Comparison of ENCODE assay signal across 21 cellular contexts in the genomic region with DNA sequence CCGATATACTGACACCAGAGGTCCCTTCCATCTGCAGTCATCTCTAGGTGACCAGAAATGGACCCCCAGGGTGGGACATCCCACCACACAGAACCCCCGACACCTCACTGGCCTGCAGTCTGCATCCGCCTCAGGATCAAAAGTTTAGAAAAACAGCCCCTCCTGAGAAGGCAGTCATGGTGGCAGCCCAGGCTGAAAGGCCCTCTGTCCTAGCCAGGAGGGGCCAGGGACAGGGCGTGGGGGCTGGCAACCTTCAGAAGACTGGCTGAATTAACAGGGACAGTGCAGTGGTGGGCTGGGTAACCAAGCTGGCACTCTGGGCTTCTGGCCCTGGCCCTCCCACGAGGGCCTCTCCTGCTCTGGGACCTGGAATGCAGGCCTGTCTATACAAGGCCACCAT. TPM values are rescaled to one million over a fixed set of nuclear protein-coding genes. Genes with fewer than 3 reads are reported as not detected.
"Had no signal": no experiment of that assay in that cellular context is flagged by ENCODE, and none has a peak within 500 bp of the region (broad histone marks: within the 10 kb centered on the region; RNA-seq: fewer than 3 reads in every experiment).

No MANE protein-coding gene starts in this region.

- DNase-seq: activated CD4-positive, alpha-beta T cell treated with anti-CD3 and anti-CD28 coated beads for 48 hours; activated CD4-positive, alpha-beta T cell treated with anti-CD3 and anti-CD28 coated beads, Interleukin-2, amount 50 U/mL, for 4 hours; activated CD8-positive, alpha-beta memory T cell treated with anti-CD3 and anti-CD28 coated beads, Interleukin-2, amount 50 U/mL, for 48 hours; activated CD8-positive, alpha-beta T cell treated with anti-CD3 and anti-CD28 coated beads, Interleukin-2, amount 10 ng/mL, durations not matched to agents 7 days and 5 days; activated naive CD4-positive, alpha-beta T cell treated with anti-CD3 and anti-CD28 coated beads for 36 hours; activated T-cell treated with anti-CD3 and anti-CD28 coated beads, Interleukin-2, amount 50 U/mL, for 1 hour; caudate nucleus; MM.1S; NCI-H1105 treated with DMSO at 0.1 percent for 48 hours; NCI-H1436 treated with DMSO at 0.1 percent for 48 hours; NCI-H187; NCI-H2081; NCI-H510A treated with DMSO at 0.1 percent for 48 hours; NCI-H69; Peyer's patch; SHP77 treated with DMSO at 0.1 percent for 48 hours had no signal

- H3K36me3 ChIP-seq: breast epithelium had no signal

- H3K27ac Mint-ChIP-seq: activated CD8-positive, alpha-beta T cell treated with anti-CD3 and anti-CD28 coated beads, Interleukin-2, amount 10 ng/mL, durations not matched to agents 7 days and 5 days; activated naive CD4-positive, alpha-beta T cell treated with anti-CD3 and anti-CD28 coated beads for 36 hours; activated naive CD8-positive, alpha-beta T cell; T-helper 1 cell treated with Interleukin-12 subunit alpha and Interleukin-12 subunit beta and Interleukin-4 antibody, amounts not matched to agents 30 μg/mL and 1 μg/mL, for 36 hours had no signal

- H3K9ac ChIP-seq: KMS-11 had no signal

- H3K27me3 ChIP-seq: breast epithelium, Peyer's patch had no signal

- H3K9me3 ChIP-seq: breast epithelium, Peyer's patch had no signal

- H3K27ac ChIP-seq: breast epithelium, KMS-11, Peyer's patch had no signal

- H3K4me3 Mint-ChIP-seq: activated CD8-positive, alpha-beta T cell treated with anti-CD3 and anti-CD28 coated beads, Interleukin-2, amount 10 ng/mL, durations not matched to agents 7 days and 5 days; activated naive CD4-positive, alpha-beta T cell treated with anti-CD3 and anti-CD28 coated beads for 36 hours; activated naive CD8-positive, alpha-beta T cell; T-helper 1 cell treated with Interleukin-12 subunit alpha and Interleukin-12 subunit beta and Interleukin-4 antibody, amounts not matched to agents 30 μg/mL and 1 μg/mL, for 36 hours had no signal

- H3K36me3 Mint-ChIP-seq: activated naive CD8-positive, alpha-beta T cell had no signal

- H3K9me3 Mint-ChIP-seq: activated naive CD4-positive, alpha-beta T cell treated with anti-CD3 and anti-CD28 coated beads for 36 hours; T-helper 1 cell treated with Interleukin-12 subunit alpha and Interleukin-12 subunit beta and Interleukin-4 antibody, amounts not matched to agents 30 μg/mL and 1 μg/mL, for 36 hours had no signal

- H3K4me3 ChIP-seq: breast epithelium, Peyer's patch had no signal

- ATAC-seq: activated CD4-positive, CD25-positive, alpha-beta regulatory T cell treated with anti-CD3 and anti-CD28 coated beads, Interleukin-2, amount 50 U/mL, for 24 hours; activated CD8-positive, alpha-beta T cell treated with anti-CD3 and anti-CD28 coated beads, Interleukin-2, amount 10 ng/mL, durations not matched to agents 7 days and 5 days had no signal

RNA-seq across cellular contexts. Expression of gene MDFI, which starts 34.3 kb away (rescaled TPM):
- total RNA-seq: activated CD8-positive, alpha-beta T cell treated with anti-CD3 and anti-CD28 coated beads, Interleukin-2, amount 10 ng/mL, durations not matched to agents 7 days and 5 days; activated naive CD4-positive, alpha-beta T cell treated with anti-CD3 and anti-CD28 coated beads for 36 hours had no signal
